Comparison of ENCODE assay signal across 9 cellular contexts in genomic region chr4:38075370-38076152, GRCh38.
DNase-seq lines count a peak whose midpoint lies in the region; ATAC-seq, FAIRE-seq and TF ChIP-seq lines count a peak whose summit lies in the region.
"Had no signal": no experiment of that assay in that cellular context is flagged by ENCODE, and none has a peak within 500 bp of the region (broad histone marks: within the 10 kb centered on the region; RNA-seq: fewer than 3 reads in every experiment).

No MANE protein-coding gene starts in this region.

- WGBS in lung, 2 donors = 29 to 45% methylated on average over 6 of the region's 6 CpGs

- H3K27ac ChIP-seq in lung (ENCODE audit: low read depth in 1 of 2, low read length in 1 of 2) = peak overlapping the region; percentile 45 to 55

- H3K4me3 ChIP-seq in AG10803 (ENCODE audit: low read length) (no peak overlapping the region), bronchial epithelial cell (ENCODE audit: low read depth, low read length) (no peak overlapping the region), lung (no peak overlapping the region)

- no peak for TF ChIP-seq CTCF in AG10803 (conservative IDR thresholded peaks at IDR 0.05; ENCODE audit: low read length)
- TF ChIP-seq CTCF in bronchial epithelial cell (IDR thresholded peaks at IDR 0.05; ENCODE audit: insufficient read depth, low read length, severe bottlenecking) = no peak
- no peak for TF ChIP-seq CTCF in lung (IDR thresholded peaks at IDR 0.05; ENCODE audit: control extremely low read depth, extremely low read depth)

- H3K27me3 ChIP-seq in bronchial epithelial cell (ENCODE audit: control insufficient read depth, insufficient read depth, low read length) (no peaks in the 10 kb centered on the region), lung (ENCODE audit: control insufficient read depth, insufficient read depth) (no peaks in the 10 kb centered on the region)

- no peaks in the 10 kb centered on the region for H3K27me3 Mint-ChIP-seq in activated CD4-positive, alpha-beta T cell treated with anti-CD3 and anti-CD28 coated beads, Interleukin-2, amount 10 ng/mL, durations not matched to agents 24 days and 14 days

- no peak overlapping the region for H3K27ac Mint-ChIP-seq in activated CD4-positive, alpha-beta T cell treated with anti-CD3 and anti-CD28 coated beads, Interleukin-2, amount 10 ng/mL, durations not matched to agents 24 days and 14 days

- no peak for FAIRE-seq in bronchial epithelial cell (lab: Jason Lieb, UNC)

- H3K9me3 Mint-ChIP-seq in activated CD4-positive, alpha-beta T cell treated with anti-CD3 and anti-CD28 coated beads, Interleukin-2, amount 10 ng/mL, durations not matched to agents 24 days and 14 days = no peaks in the 10 kb centered on the region

- H3K9me3 ChIP-seq in lung (ENCODE audit: control insufficient read depth in 2 of 2, insufficient read depth in 1 of 2, low read length in 1 of 2) = no peaks in the 10 kb centered on the region

- H3K4me3 Mint-ChIP-seq in activated CD4-positive, alpha-beta T cell treated with anti-CD3 and anti-CD28 coated beads, Interleukin-2, amount 10 ng/mL, durations not matched to agents 24 days and 14 days = no peak overlapping the region

- ATAC-seq in lung (ENCODE audit: insufficient read depth, low FRiP score) (peak; percentile 38), GM21381 (IDR thresholded peaks at IDR 0.05; ENCODE audit: unreplicated experiment) (no peak)

- peaks cover 28% of the 10 kb centered on the region for H3K4me1 Mint-ChIP-seq in activated CD4-positive, alpha-beta T cell treated with anti-CD3 and anti-CD28 coated beads, Interleukin-2, amount 10 ng/mL, durations not matched to agents 24 days and 14 days

- intact Hi-C loops in activated CD4-positive, alpha-beta T cell treated with anti-CD3 and anti-CD28 coated beads, Interleukin-2, amount 10 ng/mL, durations not matched to agents 24 days and 14 days (cut with micrococcal nuclease) = loop anchor here (5.0 kb wide), 1 partner anchor 87 kb away; no protein-coding TSS in a partner anchor

- peaks cover 9 to 14% of the 10 kb centered on the region in 2 donors for H3K4me1 ChIP-seq in lung (ENCODE audit: control insufficient read depth in 2 of 2, insufficient read depth in 2 of 2, low read length in 2 of 2)

- peaks cover 49% of the 10 kb centered on the region for H3K36me3 Mint-ChIP-seq in activated CD4-positive, alpha-beta T cell treated with anti-CD3 and anti-CD28 coated beads, Interleukin-2, amount 10 ng/mL, durations not matched to agents 24 days and 14 days (ENCODE audit: low read depth)

- H3K36me3 ChIP-seq in bronchial epithelial cell (ENCODE audit: control insufficient read depth, insufficient read depth, low read length) = no peaks in the 10 kb centered on the region
- peaks cover 0 to 4% of the 10 kb centered on the region in 2 donors for H3K36me3 ChIP-seq in lung (ENCODE audit: control insufficient read depth in 2 of 2, insufficient read depth in 2 of 2, low read length in 2 of 2)

- DNase-seq in AG10803 (ENCODE audit: low read depth) (peak; percentile 58), KG1 (lab: John Stamatoyannopoulos, UW) (peak; percentile 6), bronchial epithelial cell (ENCODE audit: low read depth) (peak; percentile 67), lung (ENCODE audit: low spot score) (no peak), NCI-H128 (lab: John Stamatoyannopoulos, UW; ENCODE audit: unreplicated experiment) (no peak), NCI-H345 treated with DMSO at 0.1 percent for 48 hours (lab: John Stamatoyannopoulos, UW; ENCODE audit: unreplicated experiment) (no peak)
- DNase-seq in activated CD4-positive, alpha-beta T cell treated with anti-CD3 and anti-CD28 coated beads, Interleukin-2, amount 10 ng/mL, durations not matched to agents 24 days and 14 days = no peak
- DNase-seq: C1 segment of cervical spinal cord had no signal

Comparison
In these comparisons a context has a peak if more than half of its experiments do, and no peak if none do; other contexts are left out.
1. DNase-seq: peak in AG10803 (single experiment), KG1 (single experiment) and bronchial epithelial cell (single experiment); none in lung (single experiment), NCI-H128 (single experiment), activated CD4-positive, alpha-beta T cell treated with anti-CD3 and anti-CD28 coated beads, Interleukin-2, amount 10 ng/mL, durations not matched to agents 24 days and 14 days (single experiment) and NCI-H345 treated with DMSO at 0.1 percent for 48 hours (single experiment).